In the genomic region with DNA sequence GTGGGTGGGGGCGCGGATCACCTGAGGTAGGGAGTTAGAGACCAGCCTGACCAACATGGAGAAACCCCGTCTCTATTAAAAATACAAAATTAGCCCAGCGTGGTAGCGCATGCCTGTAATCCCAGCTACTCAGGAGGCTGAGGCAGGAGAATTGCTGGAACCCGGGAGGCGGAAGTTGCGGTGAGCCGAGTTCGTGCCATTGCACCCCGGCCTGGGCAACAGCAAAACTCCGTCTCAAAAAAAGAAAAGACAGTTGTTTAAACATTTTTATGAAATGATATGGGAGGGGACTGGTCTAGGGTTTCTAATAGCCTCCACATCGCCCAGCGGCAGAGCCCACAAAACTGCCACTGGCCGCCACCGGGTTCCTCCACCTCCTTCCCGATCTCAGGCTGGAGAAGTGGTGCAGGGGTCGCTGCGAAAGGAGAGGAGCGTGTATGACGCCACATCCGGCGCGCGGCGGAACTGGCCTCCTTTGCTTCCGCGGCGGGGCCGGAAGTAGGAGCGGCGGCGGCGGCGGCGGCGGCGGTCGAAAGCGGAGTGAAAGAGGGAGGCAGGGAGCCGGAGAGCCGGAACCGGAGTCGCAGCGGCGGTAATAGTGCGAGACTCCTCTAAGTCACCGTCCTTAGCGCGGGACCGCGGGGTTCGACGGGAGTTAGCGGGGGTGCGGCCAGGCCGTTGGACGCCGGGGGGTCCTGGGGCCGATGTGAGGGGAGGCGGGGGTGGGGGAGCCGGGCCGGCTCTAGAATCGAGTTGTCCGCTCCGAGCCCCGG, we compare ENCODE assay signal across 8 cellular contexts. TPM values are rescaled to one million over a fixed set of nuclear protein-coding genes. Genes with fewer than 3 reads are reported as not detected.
DNase-seq lines count a peak whose midpoint lies in the region; ATAC-seq, FAIRE-seq and TF ChIP-seq lines count a peak whose summit lies in the region.

A gene (plus strand): TSS at position 492 of the 773 bp plus-strand sequence. CDS start 384 bp downstream, outside the sequence.

- H3K9ac ChIP-seq in BLaER1 (peak within 1 kb of the TSS; percentile 97), HUES6 (ENCODE audit: low read length) (peak within 1 kb of the TSS; percentile 94), OCI-LY3 (ENCODE audit: low read length) (peak within 1 kb of the TSS; percentile 79), endothelial cell of umbilical vein (replicated peaks; ENCODE audit: extremely low read depth, insufficient read depth, low read length) (peak within 1 kb of the TSS; percentile 88)

- H2AFZ ChIP-seq in OCI-LY3 (ENCODE audit: low read depth, low read length) (no peak within 1 kb of the TSS), endothelial cell of umbilical vein (ENCODE audit: low read depth, low read length) (peak within 1 kb of the TSS; percentile 43)

- H3K9me3 ChIP-seq in BLaER1 (no peaks in the 10 kb centered on the region), HUES6 (ENCODE audit: control insufficient read depth, insufficient read depth, low read depth, low read length) (no peaks in the 10 kb centered on the region), OCI-LY3 (ENCODE audit: insufficient read depth, low read length) (no peaks in the 10 kb centered on the region), endothelial cell of umbilical vein (replicated peaks; ENCODE audit: control insufficient read depth, insufficient read depth, low read length) (no peaks in the 10 kb centered on the region)

- peak; percentile 97 for TF ChIP-seq POLR2A in endothelial cell of umbilical vein (IDR thresholded peaks at IDR 0.05; ENCODE audit: low read depth, low read length)

- no peak for TF ChIP-seq CTCF in OCI-LY3 (IDR thresholded peaks at IDR 0.05; ENCODE audit: low read depth, low read length)
- no peak for TF ChIP-seq CTCF in endothelial cell of umbilical vein (IDR thresholded peaks at IDR 0.05; ENCODE audit: extremely low read depth in 1 of 2, insufficient read depth in 1 of 2, low read depth in 1 of 2, low read length in 2 of 2)

- ATAC-seq in GM19452 (IDR thresholded peaks at IDR 0.05; ENCODE audit: unreplicated experiment): peak; percentile 68

- no peaks in the 10 kb centered on the region for H3K27me3 ChIP-seq in BLaER1
- H3K27me3 ChIP-seq in HUES6 (ENCODE audit: control insufficient read depth, insufficient read depth, low read length): no peaks in the 10 kb centered on the region
- no peaks in the 10 kb centered on the region for H3K27me3 ChIP-seq in OCI-LY3 (ENCODE audit: low read depth, low read length)
- H3K27me3 ChIP-seq in endothelial cell of umbilical vein (ENCODE audit: control insufficient read depth in 2 of 2, insufficient read depth in 2 of 2, low read length in 2 of 2): no peaks in the 10 kb centered on the region

- peak within 1 kb of the TSS; percentile 92 for H3K27ac ChIP-seq in BLaER1
- peak within 1 kb of the TSS; percentile 82 for H3K27ac ChIP-seq in HUES6 (ENCODE audit: low read depth, low read length)
- H3K27ac ChIP-seq in OCI-LY3 (ENCODE audit: low read length): peak within 1 kb of the TSS; percentile 73
- H3K27ac ChIP-seq in endothelial cell of umbilical vein (ENCODE audit: insufficient read depth, low read depth, low read length): peak within 1 kb of the TSS; percentile 81

- H3K9me1 ChIP-seq in endothelial cell of umbilical vein (replicated peaks; ENCODE audit: control insufficient read depth, extremely low read depth, insufficient read depth, low read length): no peaks in the 10 kb centered on the region

- peak; percentile 84 for FAIRE-seq in endothelial cell of umbilical vein (lab: Jason Lieb, UNC)

- H3K4me2 ChIP-seq in BLaER1: peak within 1 kb of the TSS; percentile 99
- H3K4me2 ChIP-seq in OCI-LY3 (ENCODE audit: low read length): peak within 1 kb of the TSS; percentile 94
- peak within 1 kb of the TSS; percentile 90 for H3K4me2 ChIP-seq in endothelial cell of umbilical vein (ENCODE audit: insufficient read depth, low read length)

- H4K20me1 ChIP-seq in BLaER1 (peaks cover 59% of the 10 kb centered on the region), OCI-LY3 (ENCODE audit: insufficient read depth, low read length) (peaks cover 11% of the 10 kb centered on the region), endothelial cell of umbilical vein (replicated peaks; ENCODE audit: control insufficient read depth, extremely low read depth, insufficient read depth, low read length) (no peaks in the 10 kb centered on the region)

- H3K36me3 ChIP-seq in BLaER1: peaks cover 72% of the 10 kb centered on the region
- H3K36me3 ChIP-seq in HUES6 (ENCODE audit: control insufficient read depth, insufficient read depth, low read length): peaks cover 50% of the 10 kb centered on the region
- H3K36me3 ChIP-seq in OCI-LY3 (replicated peaks; ENCODE audit: low read depth, low read length): peaks cover 40% of the 10 kb centered on the region
- H3K36me3 ChIP-seq in endothelial cell of umbilical vein (ENCODE audit: control insufficient read depth in 2 of 2, extremely low read depth in 1 of 2, insufficient read depth in 2 of 2, low read length in 2 of 2): peaks cover 13 to 29% of the 10 kb centered on the region in 2 experiments

- TSS peak; percentile 94 for BruUV-seq in endothelial cell of umbilical vein (replicated peaks; lab: Mats Ljungman, UMichigan)

- H3K4me1 ChIP-seq in BLaER1 (peaks cover 31% of the 10 kb centered on the region), HUES6 (ENCODE audit: control insufficient read depth, insufficient read depth, low read length) (peaks cover 7% of the 10 kb centered on the region; the same call in 1 of the 2 replicates), OCI-LY3 (ENCODE audit: low read length) (peaks cover 16% of the 10 kb centered on the region), endothelial cell of umbilical vein (ENCODE audit: control insufficient read depth, extremely low read depth, insufficient read depth, low read length) (peaks cover 24% of the 10 kb centered on the region)

- intact Hi-C loops in endothelial cell of umbilical vein (cut with micrococcal nuclease): loop anchor here (1.0 to 2.0 kb wide), 2 partner anchors 10 to 15 kb away; a partner anchor contains a TSS

- dilution Hi-C loops in endothelial cell of umbilical vein (cut with MboI; ENCODE audit: extremely low pct_ligation_motif_present, low sequenced_read_pairs): no loop called here

- H3K79me2 ChIP-seq in OCI-LY3 (ENCODE audit: low read length): peaks cover 42% of the 10 kb centered on the region
- peaks cover 43% of the 10 kb centered on the region for H3K79me2 ChIP-seq in endothelial cell of umbilical vein (ENCODE audit: control insufficient read depth, insufficient read depth, low read length)

- POLR2A ChIA-PET in endothelial cell of umbilical vein (lab: Charles Lee): interaction anchor here (1.9 to 2.9 kb wide), 2 partner anchors 10 to 17 kb away, joined by 4 to 14 read pairs; a partner anchor contains a TSS

- CTCF ChIA-PET in endothelial cell of umbilical vein (lab: Charles Lee): interaction anchor here (0.6 to 3.2 kb wide), 7 partner anchors 10 to 433 kb away, joined by 3 to 33 read pairs (median 4); a partner anchor contains a TSS

- DNase-seq in activated CD8-positive, alpha-beta memory T cell treated with anti-CD3 and anti-CD28 coated beads, Interleukin-2, amount 50 U/mL, for 48 hours: peak; percentile 97
- DNase-seq in endothelial cell of umbilical vein (ENCODE audit: low read depth, low spot score): peak; percentile 85
- DNase-seq in middle frontal gyrus (ENCODE audit: extremely low spot score, low spot score): peak; percentile 77
- DNase-seq in stimulated activated CD8-positive, alpha-beta memory T cell treated with anti-CD3 and anti-CD28 coated beads, Interleukin-2, amount 100 ng/mL, for 1 hour (ENCODE audit: low read depth in 2 of 2): peak; percentile 79 to 80

- peak within 1 kb of the TSS; percentile 98 for H3K4me3 ChIP-seq in BLaER1
- peak within 1 kb of the TSS; percentile 91 for H3K4me3 ChIP-seq in HUES6 (ENCODE audit: low read depth, low read length)
- H3K4me3 ChIP-seq in OCI-LY3 (ENCODE audit: low read length): peak within 1 kb of the TSS; percentile 83
- peak within 1 kb of the TSS; percentile 58 to 78 (median 76) for H3K4me3 ChIP-seq in endothelial cell of umbilical vein (replicated peaks in 1 of 3; ENCODE audit: insufficient read depth in 1 of 3, low read depth in 1 of 3, low read length in 3 of 3)

TF ChIP-seq in endothelial cell of umbilical vein, 7 proteins besides CTCF, POLR2A, EP300 and RAD21:
- TF ChIP-seq POLR2AphosphoS5 (IDR thresholded peaks at IDR 0.05; ENCODE audit: insufficient read depth, low read depth, low read length) (peak; percentile 73), GATA2 (IDR thresholded peaks at IDR 0.05; ENCODE audit: insufficient read depth, insufficient read length, low read depth, low read length) (no peak)

RNA-seq across cellular contexts. Expression of the gene that starts here (rescaled TPM):
- total RNA-seq in endothelial cell of umbilical vein: 159 and 167 TPM in 2 replicates
- 327 and 378 TPM in 2 replicates for polyA plus RNA-seq in endothelial cell of umbilical vein
- 216 and 234 TPM in 2 replicates for polyA plus RNA-seq in endothelial cell of umbilical vein (2011; cell fraction: cytosol; rRNA removed)
- polyA plus RNA-seq in endothelial cell of umbilical vein (2011; cell fraction: nucleus; rRNA removed): 169 and 186 TPM in 2 replicates
- polyA plus RNA-seq in endothelial cell of umbilical vein (2012): 153 and 194 TPM in 2 replicates
- 356 and 398 TPM in 2 replicates for polyA minus RNA-seq in endothelial cell of umbilical vein
- 130 TPM for polyA minus RNA-seq in endothelial cell of umbilical vein (2011; cell fraction: cytosol; rRNA and poly(A)+ RNA removed)
- polyA minus RNA-seq in endothelial cell of umbilical vein (2011; cell fraction: nucleus; rRNA and poly(A)+ RNA removed): 42.2 and 48.6 TPM in 2 replicates

Comparison
In these comparisons a context has a peak if more than half of its experiments do, and no peak if none do; other contexts are left out.
1. Peak in every context shown above with its lines: DNase-seq, ATAC-seq, H3K4me3 ChIP-seq and H3K27ac ChIP-seq.